ENCODE assay signal across 8 cellular contexts in genomic region chr16:1983544-1984346, GRCh38. TPM values are rescaled to one million over a fixed set of nuclear protein-coding genes. Genes with fewer than 3 reads are reported as not detected.
DNase-seq lines count a peak whose midpoint lies in the region; ATAC-seq and TF ChIP-seq lines count a peak whose summit lies in the region.

GFER (plus strand) TSS chr16:1984193; CDS start chr16:1984219, 26 bp downstream.

- POLR2A ChIA-PET in activated CD8-positive, alpha-beta T cell treated with anti-CD3 and anti-CD28 coated beads for 36 hours (lab: Charles Lee), result interaction anchor here (0.8 to 29.2 kb wide), 10 partner anchors 8 to 222 kb away, joined by 3 to 505 read pairs (median 5); partner anchors contain the start of genes NDUFB10, RNF151, RPS2 and TBL3

- no peaks in the 10 kb centered on the region for H3K27me3 ChIP-seq in endocrine pancreas (ENCODE audit: control insufficient read depth, insufficient read depth, low read length)

- no peaks in the 10 kb centered on the region for H3K9me3 ChIP-seq in endocrine pancreas (ENCODE audit: control insufficient read depth, low read length)

- CTCF ChIA-PET in activated CD8-positive, alpha-beta T cell treated with anti-CD3 and anti-CD28 coated beads for 36 hours (lab: Charles Lee), result interaction anchor here (1.4 to 2.4 kb wide), 3 partner anchors 19 to 157 kb away, joined by 4 to 9 read pairs (median 8); partner anchors contain the start of gene RPS2

- no peaks in the 10 kb centered on the region for H3K36me3 ChIP-seq in endocrine pancreas (ENCODE audit: control insufficient read depth, insufficient read depth, low read length)

- intact Hi-C loops in activated CD8-positive, alpha-beta T cell treated with anti-CD3 and anti-CD28 coated beads for 36 hours (cut with micrococcal nuclease), result no loop called here

- H3K4me1 ChIP-seq in endocrine pancreas (ENCODE audit: control insufficient read depth, insufficient read depth, low read length), result no peaks in the 10 kb centered on the region

- H3K4me1 Mint-ChIP-seq in activated CD8-positive, alpha-beta T cell treated with anti-CD3 and anti-CD28 coated beads for 36 hours (ENCODE audit: low read depth), result peaks cover 20% of the 10 kb centered on the region

- H3K27ac Mint-ChIP-seq in activated CD8-positive, alpha-beta T cell treated with anti-CD3 and anti-CD28 coated beads for 36 hours, result peak within 1 kb of the TSS; percentile 30

- peaks cover 18% of the 10 kb centered on the region for H3K36me3 Mint-ChIP-seq in activated CD8-positive, alpha-beta T cell treated with anti-CD3 and anti-CD28 coated beads for 36 hours (ENCODE audit: low read depth)

- peak; percentile 92 for DNase-seq in Caki2 (ENCODE audit: low read depth)
- DNase-seq in NCI-H69 (lab: John Stamatoyannopoulos, UW), result peak; percentile 98
- DNase-seq in activated CD8-positive, alpha-beta T cell treated with anti-CD3 and anti-CD28 coated beads for 36 hours, result peak; percentile 82
- DNase-seq in medulla oblongata (ENCODE audit: extremely low spot score), result peak; percentile 92
- DNase-seq in stimulated activated CD8-positive, alpha-beta memory T cell treated with anti-CD3 and anti-CD28 coated beads, Interleukin-7, amount 100 ng/mL, for 1 hour (ENCODE audit: low read depth in 2 of 2), result peak; percentile 41 to 50

- H3K4me3 Mint-ChIP-seq in activated CD8-positive, alpha-beta T cell treated with anti-CD3 and anti-CD28 coated beads for 36 hours, result peak within 1 kb of the TSS; percentile 89

- no peak within 1 kb of the TSS for H3K4me3 ChIP-seq in endocrine pancreas (ENCODE audit: control insufficient read depth, insufficient read depth, low read length)

- H3K27me3 Mint-ChIP-seq in activated CD8-positive, alpha-beta T cell treated with anti-CD3 and anti-CD28 coated beads for 36 hours, result peaks cover 36% of the 10 kb centered on the region

- TF ChIP-seq CTCF in activated CD8-positive, alpha-beta T cell treated with anti-CD3 and anti-CD28 coated beads for 36 hours (IDR thresholded peaks at IDR 0.05), result peak; percentile 22

- in situ Hi-C loops in Caki2 (cut with HindIII; ENCODE audit: low pct_unique_long_range_greater_than_20kb, low sequenced_read_pairs), result no loop called here

- no peaks in the 10 kb centered on the region for H3K9me3 Mint-ChIP-seq in activated CD8-positive, alpha-beta T cell treated with anti-CD3 and anti-CD28 coated beads for 36 hours

- peak within 1 kb of the TSS; percentile 51 for H3K9ac ChIP-seq in endocrine pancreas (ENCODE audit: control insufficient read depth, insufficient read depth, low read length)

- ATAC-seq in GM19438 (IDR thresholded peaks at IDR 0.05; ENCODE audit: low read depth, unreplicated experiment) (peak; percentile 68), HG03521 (IDR thresholded peaks at IDR 0.05; ENCODE audit: unreplicated experiment) (peak; percentile 79)
- ATAC-seq in activated CD8-positive, alpha-beta T cell treated with anti-CD3 and anti-CD28 coated beads for 36 hours, result peak; percentile 92

RNA-seq across cellular contexts. Expression of gene GFER, which starts in this region (rescaled TPM):
- 55.9 and 56.8 TPM in 2 replicates for total RNA-seq in Caki2 (2014; rRNA removed; shearing (Covaris generic); ENCODE audit: low replicate concordance)
- total RNA-seq in activated CD8-positive, alpha-beta T cell treated with anti-CD3 and anti-CD28 coated beads for 36 hours, result 10 to 100 TPM; 33.5 to 33.9 TPM

Comparison
In these comparisons a context has a peak if more than half of its experiments do, and no peak if none do; other contexts are left out.
1. DNase-seq: peak in every context shown above with its lines; median percentile 98 in NCI-H69; 92 in Caki2; 92 in medulla oblongata; 82 in activated CD8-positive, alpha-beta T cell treated with anti-CD3 and anti-CD28 coated beads for 36 hours; 46 in stimulated activated CD8-positive, alpha-beta memory T cell treated with anti-CD3 and anti-CD28 coated beads, Interleukin-7, amount 100 ng/mL, for 1 hour.